2 cellular contexts compared by ENCODE assay signal in genomic region chr17:50666316-50666715, GRCh38.
TF ChIP-seq lines count a peak whose summit lies in the region.

No MANE protein-coding gene starts in this region.

TF ChIP-seq in A549, 52 proteins besides CTCF, POLR2A, EP300 and RAD21:
- peak; percentile 85 for TF ChIP-seq ZFP36 (IDR thresholded peaks at IDR 0.05; ENCODE audit: borderline replicate concordance, partially characterized antibody)
- no peak for TF ChIP-seq CHD2 (IDR thresholded peaks at IDR 0.05; ENCODE audit: low read length, partially characterized antibody)

TF ChIP-seq in K562, 482 proteins besides CTCF, POLR2A, EP300 and RAD21:
- TF ChIP-seq YY1 (IDR thresholded peaks at IDR 0.05; ENCODE audit: borderline replicate concordance in 1 of 3, control insufficient read depth in 1 of 3, extremely low read depth in 1 of 3, insufficient read depth in 3 of 3, insufficient read length in 1 of 3, insufficient replicate concordance in 2 of 3, low read depth in 1 of 3, low read length in 2 of 3) (no peak), ZFP36 (IDR thresholded peaks at IDR 0.05; ENCODE audit: low read depth, low read length, partially characterized antibody) (peak; percentile 66)
